In genomic region chr5:181205402-181205734, GRCh38 we compare ENCODE assay signal across 7 cellular contexts. TPM values are rescaled to one million over a fixed set of nuclear protein-coding genes. Genes with fewer than 3 reads are reported as not detected.
DNase-seq lines count a peak whose midpoint lies in the region; ATAC-seq and TF ChIP-seq lines count a peak whose summit lies in the region.
"Had no signal": no experiment of that assay in that cellular context is flagged by ENCODE, and none has a peak within 500 bp of the region (broad histone marks: within the 10 kb centered on the region; RNA-seq: fewer than 3 reads in every experiment).

No MANE protein-coding gene starts in this region.

- H3K27ac Mint-ChIP-seq in GM23338 (no peak overlapping the region), neural crest cell (ENCODE audit: unreplicated experiment) (no peak overlapping the region)

- H3K27ac ChIP-seq in GM23338 (ENCODE audit: low read depth) (no peak overlapping the region), breast epithelium (peak overlapping the region; percentile 21 to 54)

- TF ChIP-seq POLR2A in breast epithelium (IDR thresholded peaks at IDR 0.05): no peak

- ATAC-seq in GM23338 (peak; percentile 9), HG02759 (IDR thresholded peaks at IDR 0.05; ENCODE audit: unreplicated experiment) (no peak)

- TF ChIP-seq CTCF in GM23338 (conservative IDR thresholded peaks at IDR 0.05; ENCODE audit: low read depth in 2 of 2): no peak
- no peak for TF ChIP-seq CTCF in breast epithelium (IDR thresholded peaks at IDR 0.05)
- TF ChIP-seq CTCF in neural crest cell (conservative IDR thresholded peaks at IDR 0.05): no peak
- no peak for TF ChIP-seq CTCF in GM13977 (IDR thresholded peaks at IDR 0.05; ENCODE audit: extremely low read depth, insufficient read depth, missing control alignments)

- H3K9me2 ChIP-seq in GM23338 (ENCODE audit: insufficient read depth): no peaks in the 10 kb centered on the region

- intact Hi-C loops in breast epithelium (cut with DNase I; ENCODE audit: low total_unique reads): no loop called here

- H3K4me3 ChIP-seq in GM23338 (peak overlapping the region; percentile 79), breast epithelium (peak overlapping the region; percentile 66 to 71 (median 70))

- H3K9me3 ChIP-seq in breast epithelium: no peaks in the 10 kb centered on the region

- peak overlapping the region; percentile 96 for H2AFZ ChIP-seq in GM23338

- H3K79me2 ChIP-seq in GM23338 (replicated peaks; ENCODE audit: insufficient read depth): no peaks in the 10 kb centered on the region

- peaks cover 24% of the 10 kb centered on the region for H3K4me1 ChIP-seq in GM23338 (ENCODE audit: insufficient read depth)
- H3K4me1 ChIP-seq in breast epithelium: peaks cover 0 to 10% of the 10 kb centered on the region in 2 donors

- H3K36me3 ChIP-seq in GM23338 (ENCODE audit: insufficient read depth) (no peaks in the 10 kb centered on the region), breast epithelium (no peaks in the 10 kb centered on the region)

- in situ Hi-C loops in GM13977 (cut with MboI; ENCODE audit: low pct_unique_long_range_greater_than_20kb, low sequenced_read_pairs, unreplicated experiment): no loop called here

- H3K9me3 Mint-ChIP-seq in GM23338 (peaks cover 20% of the 10 kb centered on the region), neural crest cell (peaks cover 6% of the 10 kb centered on the region)

- H4K20me1 ChIP-seq in GM23338 (replicated peaks; ENCODE audit: insufficient read depth): no peaks in the 10 kb centered on the region

- H3K4me3 Mint-ChIP-seq in GM23338 (peak overlapping the region; percentile 94), neural crest cell (peak overlapping the region; percentile 99)

- H3K27me3 ChIP-seq in GM23338 (ENCODE audit: insufficient read depth) (peaks cover 62% of the 10 kb centered on the region), breast epithelium (no peaks in the 10 kb centered on the region)

- H3K27me3 Mint-ChIP-seq in GM23338 (ENCODE audit: insufficient read depth, low read depth, poor library complexity) (peaks cover 73% of the 10 kb centered on the region), neural crest cell (ENCODE audit: low read depth) (peaks cover 75% of the 10 kb centered on the region)

- H3K36me3 Mint-ChIP-seq in GM23338 (ENCODE audit: low read depth): peaks cover 17% of the 10 kb centered on the region
- H3K36me3 Mint-ChIP-seq in neural crest cell (ENCODE audit: low read depth): peaks cover 17% of the 10 kb centered on the region

- DNase-seq in GM23338 (ENCODE audit: low spot score) (no peak), breast epithelium (ENCODE audit: low spot score in 2 of 2) (no peak), neural crest cell (ENCODE audit: low read depth, low spot score) (no peak), GM13977 (ENCODE audit: low spot score) (no peak)
- DNase-seq in stimulated activated CD4-positive, alpha-beta T cell treated with anti-CD3 and anti-CD28 coated beads, Interleukin-2, amount 100 ng/mL, for 48 hours: no peak
- DNase-seq: amniotic stem cell had no signal

- peaks cover 11% of the 10 kb centered on the region; the same call in 1 of the 2 replicates for H3F3A ChIP-seq in GM23338 (replicated peaks; ENCODE audit: low read depth)

- H3K4me2 ChIP-seq in GM23338: peak overlapping the region; percentile 91

- H3K4me1 Mint-ChIP-seq in GM23338 (peaks cover 26% of the 10 kb centered on the region), neural crest cell (peaks cover 29% of the 10 kb centered on the region)

TF ChIP-seq in GM23338, 12 proteins besides CTCF, POLR2A, EP300 and RAD21 (continues in another document):
- no peak for TF ChIP-seq STAT1 (IDR thresholded peaks at IDR 0.05; ENCODE audit: unreplicated experiment)
- TF ChIP-seq JUNB (IDR thresholded peaks at IDR 0.05; ENCODE audit: unreplicated experiment): no peak
- TF ChIP-seq, protein P1, sequence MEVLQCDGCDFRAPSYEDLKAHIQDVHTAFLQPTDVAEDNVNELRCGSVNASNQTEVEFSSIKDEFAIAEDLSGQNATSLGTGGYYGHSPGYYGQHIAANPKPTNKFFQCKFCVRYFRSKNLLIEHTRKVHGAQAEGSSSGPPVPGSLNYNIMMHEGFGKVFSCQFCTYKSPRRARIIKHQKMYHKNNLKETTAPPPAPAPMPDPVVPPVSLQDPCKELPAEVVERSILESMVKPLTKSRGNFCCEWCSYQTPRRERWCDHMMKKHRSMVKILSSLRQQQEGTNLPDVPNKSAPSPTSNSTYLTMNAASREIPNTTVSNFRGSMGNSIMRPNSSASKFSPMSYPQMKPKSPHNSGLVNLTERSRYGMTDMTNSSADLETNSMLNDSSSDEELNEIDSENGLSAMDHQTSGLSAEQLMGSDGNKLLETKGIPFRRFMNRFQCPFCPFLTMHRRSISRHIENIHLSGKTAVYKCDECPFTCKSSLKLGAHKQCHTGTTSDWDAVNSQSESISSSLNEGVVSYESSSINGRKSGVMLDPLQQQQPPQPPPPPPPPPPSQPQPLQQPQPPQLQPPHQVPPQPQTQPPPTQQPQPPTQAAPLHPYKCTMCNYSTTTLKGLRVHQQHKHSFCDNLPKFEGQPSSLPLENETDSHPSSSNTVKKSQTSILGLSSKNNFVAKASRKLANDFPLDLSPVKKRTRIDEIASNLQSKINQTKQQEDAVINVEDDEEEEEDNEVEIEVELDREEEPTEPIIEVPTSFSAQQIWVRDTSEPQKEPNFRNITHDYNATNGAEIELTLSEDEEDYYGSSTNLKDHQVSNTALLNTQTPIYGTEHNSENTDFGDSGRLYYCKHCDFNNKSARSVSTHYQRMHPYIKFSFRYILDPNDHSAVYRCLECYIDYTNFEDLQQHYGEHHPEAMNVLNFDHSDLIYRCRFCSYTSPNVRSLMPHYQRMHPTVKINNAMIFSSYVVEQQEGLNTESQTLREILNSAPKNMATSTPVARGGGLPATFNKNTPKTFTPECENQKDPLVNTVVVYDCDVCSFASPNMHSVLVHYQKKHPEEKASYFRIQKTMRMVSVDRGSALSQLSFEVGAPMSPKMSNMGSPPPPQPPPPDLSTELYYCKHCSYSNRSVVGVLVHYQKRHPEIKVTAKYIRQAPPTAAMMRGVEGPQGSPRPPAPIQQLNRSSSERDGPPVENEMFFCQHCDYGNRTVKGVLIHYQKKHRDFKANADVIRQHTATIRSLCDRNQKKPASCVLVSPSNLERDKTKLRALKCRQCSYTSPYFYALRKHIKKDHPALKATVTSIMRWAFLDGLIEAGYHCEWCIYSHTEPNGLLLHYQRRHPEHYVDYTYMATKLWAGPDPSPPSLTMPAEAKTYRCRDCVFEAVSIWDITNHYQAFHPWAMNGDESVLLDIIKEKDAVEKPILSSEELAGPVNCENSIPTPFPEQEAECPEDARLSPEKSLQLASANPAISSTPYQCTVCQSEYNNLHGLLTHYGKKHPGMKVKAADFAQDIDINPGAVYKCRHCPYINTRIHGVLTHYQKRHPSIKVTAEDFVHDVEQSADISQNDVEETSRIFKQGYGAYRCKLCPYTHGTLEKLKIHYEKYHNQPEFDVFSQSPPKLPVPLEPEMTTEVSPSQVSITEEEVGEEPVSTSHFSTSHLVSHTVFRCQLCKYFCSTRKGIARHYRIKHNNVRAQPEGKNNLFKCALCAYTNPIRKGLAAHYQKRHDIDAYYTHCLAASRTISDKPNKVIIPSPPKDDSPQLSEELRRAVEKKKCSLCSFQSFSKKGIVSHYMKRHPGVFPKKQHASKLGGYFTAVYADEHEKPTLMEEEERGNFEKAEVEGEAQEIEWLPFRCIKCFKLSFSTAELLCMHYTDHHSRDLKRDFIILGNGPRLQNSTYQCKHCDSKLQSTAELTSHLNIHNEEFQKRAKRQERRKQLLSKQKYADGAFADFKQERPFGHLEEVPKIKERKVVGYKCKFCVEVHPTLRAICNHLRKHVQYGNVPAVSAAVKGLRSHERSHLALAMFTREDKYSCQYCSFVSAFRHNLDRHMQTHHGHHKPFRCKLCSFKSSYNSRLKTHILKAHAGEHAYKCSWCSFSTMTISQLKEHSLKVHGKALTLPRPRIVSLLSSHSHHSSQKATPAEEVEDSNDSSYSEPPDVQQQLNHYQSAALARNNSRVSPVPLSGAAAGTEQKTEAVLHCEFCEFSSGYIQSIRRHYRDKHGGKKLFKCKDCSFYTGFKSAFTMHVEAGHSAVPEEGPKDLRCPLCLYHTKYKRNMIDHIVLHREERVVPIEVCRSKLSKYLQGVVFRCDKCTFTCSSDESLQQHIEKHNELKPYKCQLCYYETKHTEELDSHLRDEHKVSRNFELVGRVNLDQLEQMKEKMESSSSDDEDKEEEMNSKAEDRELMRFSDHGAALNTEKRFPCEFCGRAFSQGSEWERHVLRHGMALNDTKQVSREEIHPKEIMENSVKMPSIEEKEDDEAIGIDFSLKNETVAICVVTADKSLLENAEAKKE (CRISPR knock-in tag; IDR thresholded peaks at IDR 0.05): no peak
- no peak for TF ChIP-seq POLR2AphosphoS5 (IDR thresholded peaks at IDR 0.05; ENCODE audit: low read depth)
- no peak for TF ChIP-seq EZH2phosphoT487 (IDR thresholded peaks at IDR 0.05; ENCODE audit: unreplicated experiment)
- TF ChIP-seq ZNF114 (CRISPR knock-in tag; IDR thresholded peaks at IDR 0.05): no peak
- no peak for TF ChIP-seq CREB1 (CRISPR knock-in tag; IDR thresholded peaks at IDR 0.05; ENCODE audit: low read depth)

RNA-seq across cellular contexts. Expression of gene TRIM7, which starts 0.4 kb away (rescaled TPM):
- 0.56 and 0.66 TPM in 2 replicates for total RNA-seq in GM23338 (2014; rRNA removed; shearing (Covaris generic))
- polyA plus RNA-seq in GM23338 (2016; fragmentation: Nextera tagmentation; extraction: Ambion mirVana): 0.37 and 0.53 TPM in 2 replicates
- total RNA-seq in breast epithelium (1 to 10 TPM in 2 of 3 donors, under 1 TPM in 1; 0.29 to 5.4 (median 5.2) TPM), neural crest cell (not detected in 2 replicates)

RNA-seq across cellular contexts. Expression of gene TRIM41, which starts 17.7 kb away (rescaled TPM):
- 8.7 and 9.7 TPM in 2 replicates for total RNA-seq in GM23338 (2014; rRNA removed; shearing (Covaris generic))
- 6.2 and 7.3 TPM in 2 replicates for polyA plus RNA-seq in GM23338 (2016; fragmentation: Nextera tagmentation; extraction: Ambion mirVana)
- total RNA-seq in breast epithelium: 10 to 100 TPM; 14.1 to 16.0 (median 15.1) TPM
- 34.5 and 39.1 TPM in 2 replicates for total RNA-seq in neural crest cell

RNA-seq across cellular contexts. Expression of gene RACK1, which starts 38.3 kb away (rescaled TPM):
- total RNA-seq in GM23338 (2014; rRNA removed; shearing (Covaris generic)): 4,589 and 4,798 TPM in 2 replicates
- polyA plus RNA-seq in GM23338 (2016; fragmentation: Nextera tagmentation; extraction: Ambion mirVana): 2,372 and 2,567 TPM in 2 replicates
- total RNA-seq in breast epithelium (1,000 to 10,000 TPM; 2,096 to 2,842 (median 2,553) TPM), neural crest cell (2,359 and 2,449 TPM in 2 replicates)

RNA-seq across cellular contexts. Expression of gene TRIM52, which starts 55.6 kb away (rescaled TPM):
- total RNA-seq in GM23338 (2014; rRNA removed; shearing (Covaris generic)): 2.9 and 6.2 TPM in 2 replicates
- 4.1 and 8.1 TPM in 2 replicates for polyA plus RNA-seq in GM23338 (2016; fragmentation: Nextera tagmentation; extraction: Ambion mirVana)
- total RNA-seq in breast epithelium (10 to 100 TPM; 12.8 to 18.6 (median 18.4) TPM), neural crest cell (9.0 TPM in 2 replicates)

RNA-seq across cellular contexts. Expression of gene OR2V2, which starts 58.0 kb away (rescaled TPM):
- total RNA-seq in GM23338 (2014; rRNA removed; shearing (Covaris generic)): not detected in 2 replicates
- polyA plus RNA-seq in GM23338 (2016; fragmentation: Nextera tagmentation; extraction: Ambion mirVana): not detected in 2 replicates
- total RNA-seq in breast epithelium (not detected), neural crest cell (not detected in 2 replicates)
